ENCODE assay signal across 8 cellular contexts in the genomic region with DNA sequence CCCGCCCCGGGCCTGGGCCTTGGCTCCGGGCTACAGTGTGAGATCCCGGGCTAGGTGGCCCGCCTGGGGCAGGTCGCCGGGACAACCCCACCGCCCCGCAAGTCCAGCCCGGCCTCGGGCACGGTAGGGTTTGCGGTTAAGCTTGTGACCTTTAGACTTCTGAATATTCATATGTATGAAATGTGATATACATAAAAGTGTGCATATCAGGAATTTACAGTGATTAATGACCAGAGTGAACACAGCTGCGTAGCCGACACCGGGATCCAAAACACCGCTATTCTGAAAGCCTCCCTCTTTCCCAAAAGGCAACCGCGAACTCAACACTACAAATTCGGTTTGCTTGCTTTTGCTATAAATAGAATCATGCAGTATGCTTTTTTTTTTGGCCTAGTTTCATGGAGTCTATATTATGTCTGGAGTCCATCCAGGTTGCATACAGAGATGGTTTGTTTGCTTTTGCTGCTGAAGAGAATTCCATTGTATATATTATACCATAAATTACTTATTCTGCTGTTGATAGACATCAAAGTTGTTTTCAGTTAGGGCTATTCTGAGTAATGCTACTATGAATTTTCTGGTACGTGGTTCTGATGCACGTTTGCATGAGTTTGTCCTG. TPM values are rescaled to one million over a fixed set of nuclear protein-coding genes. Genes with fewer than 3 reads are reported as not detected.
DNase-seq lines count a peak whose midpoint lies in the region; ATAC-seq and TF ChIP-seq lines count a peak whose summit lies in the region.

No MANE protein-coding gene starts in this region.

- TF ChIP-seq CTCF in C4-2B (conservative IDR thresholded peaks at IDR 0.05) (no peak), right lobe of liver (IDR thresholded peaks at IDR 0.05) (no peak)

- H3K9me3 ChIP-seq in Karpas-422 (ENCODE audit: low read length) (no peaks in the 10 kb centered on the region), right lobe of liver (no peaks in the 10 kb centered on the region), thymus (ENCODE audit: control insufficient read depth) (no peaks in the 10 kb centered on the region)

- H3K27ac ChIP-seq in C4-2B (peak overlapping the region; percentile 98), Karpas-422 (ENCODE audit: low read length) (no peak overlapping the region), right lobe of liver (peak overlapping the region; percentile 82 to 91 (median 86)), thymus (ENCODE audit: low read depth) (peak overlapping the region; percentile 88)

- H3K4me3 ChIP-seq in Karpas-422 (ENCODE audit: low read length) (peak overlapping the region; percentile 91), right lobe of liver (peak overlapping the region; percentile 74 to 96 (median 92)), thymus (ENCODE audit: low read length) (peak overlapping the region; percentile 97)

- ATAC-seq in right lobe of liver (peak; percentile 0 to 64 (median 56)), HG03280 (IDR thresholded peaks at IDR 0.05; ENCODE audit: unreplicated experiment) (no peak)

- peaks cover 28% of the 10 kb centered on the region for H3K4me1 ChIP-seq in Karpas-422 (ENCODE audit: low read length)
- peaks cover 0 to 11% (median 2%) of the 10 kb centered on the region in 4 donors for H3K4me1 ChIP-seq in right lobe of liver
- H3K4me1 ChIP-seq in thymus (ENCODE audit: control insufficient read depth, insufficient read depth, low read length) = peaks cover 12% of the 10 kb centered on the region

- 0 out of 2 replicates have a peak, but pooled peaks cover 3% of the 10 kb centered on the region for H3K9me2 ChIP-seq in Karpas-422 (replicated peaks; ENCODE audit: insufficient read depth, low read length)

- peaks cover 25% of the 10 kb centered on the region for H4K20me1 ChIP-seq in Karpas-422 (ENCODE audit: insufficient read depth, low read depth, low read length)

- H3K4me2 ChIP-seq in Karpas-422 (ENCODE audit: low read depth, low read length, poor library complexity, severe bottlenecking) = peak overlapping the region; percentile 89

- DNase-seq in Karpas-422 (no peak), brain pericyte (ENCODE audit: low read depth, low spot score) (peak; percentile 52), right lobe of liver (peak in 1 of 3 donors; percentile 75), AG20443 (ENCODE audit: low spot score) (no peak)
- no peak for DNase-seq in activated CD4-positive, alpha-beta T cell treated with anti-CD3 and anti-CD28 coated beads for 48 hours

- H3K79me2 ChIP-seq in Karpas-422 (ENCODE audit: low read length) = peaks cover 43% of the 10 kb centered on the region

- H3K9ac ChIP-seq in Karpas-422 (ENCODE audit: low read length) = peak overlapping the region; percentile 95

- H3K36me3 ChIP-seq in Karpas-422 (ENCODE audit: insufficient read depth, low read length) (peaks cover 15% of the 10 kb centered on the region; the same call in 1 of the 2 replicates), right lobe of liver (peaks cover 0 to 8% (median 0%) of the 10 kb centered on the region in 4 donors), thymus (ENCODE audit: control insufficient read depth, insufficient read depth) (no peaks in the 10 kb centered on the region)

- H2AFZ ChIP-seq in Karpas-422 (ENCODE audit: low read length) = peak overlapping the region; percentile 32; the same call in 1 of the 2 replicates

- WGBS in right lobe of liver (ENCODE audit: insufficient coverage, low coverage, low lambda C conversion rate, missing lambda C conversion rate) = 1% methylated on average over 20 of the region's 22 CpGs
- 7% methylated on average over 22 of the region's 22 CpGs for WGBS in thymus

- TF ChIP-seq POLR2A in right lobe of liver (IDR thresholded peaks at IDR 0.05) = no peak

- no peaks in the 10 kb centered on the region for H3K27me3 ChIP-seq in Karpas-422 (ENCODE audit: low read length)
- no peaks in the 10 kb centered on the region for H3K27me3 ChIP-seq in right lobe of liver
- no peaks in the 10 kb centered on the region for H3K27me3 ChIP-seq in thymus (ENCODE audit: control insufficient read depth, insufficient read depth)

- intact Hi-C loops in right lobe of liver (cut with DNase I) = no loop called here

RNA-seq across cellular contexts. Expression of gene SNRPA1, which starts 0.7 kb away (rescaled TPM):
- total RNA-seq in Karpas-422 (2014; rRNA removed; shearing (Covaris generic); ENCODE audit: low replicate concordance) = 52.3 and 53.4 TPM in 2 replicates
- total RNA-seq in right lobe of liver = 10 to 100 TPM; 17.7 to 28.6 (median 24.1) TPM
- 71.4 TPM for polyA plus RNA-seq in thymus

RNA-seq across cellular contexts. Expression of gene SELENOS, which starts 18.4 kb away (rescaled TPM):
- 14.9 and 27.2 TPM in 2 replicates for total RNA-seq in Karpas-422 (2014; rRNA removed; shearing (Covaris generic); ENCODE audit: low replicate concordance)
- total RNA-seq in right lobe of liver = 10 to 100 TPM; 30.4 to 52.5 (median 39.6) TPM
- polyA plus RNA-seq in thymus = 64.5 TPM

RNA-seq across cellular contexts. Expression of gene CHSY1, which starts 43.9 kb away (rescaled TPM):
- total RNA-seq in Karpas-422 (2014; rRNA removed; shearing (Covaris generic); ENCODE audit: low replicate concordance) = 10.5 and 11.4 TPM in 2 replicates
- 10 to 100 TPM in 2 of 6 experiments, 1 to 10 TPM in 4; 4.9 to 12.6 (median 7.2) TPM for total RNA-seq in right lobe of liver
- polyA plus RNA-seq in thymus = 14.9 TPM
